In the genomic region with DNA sequence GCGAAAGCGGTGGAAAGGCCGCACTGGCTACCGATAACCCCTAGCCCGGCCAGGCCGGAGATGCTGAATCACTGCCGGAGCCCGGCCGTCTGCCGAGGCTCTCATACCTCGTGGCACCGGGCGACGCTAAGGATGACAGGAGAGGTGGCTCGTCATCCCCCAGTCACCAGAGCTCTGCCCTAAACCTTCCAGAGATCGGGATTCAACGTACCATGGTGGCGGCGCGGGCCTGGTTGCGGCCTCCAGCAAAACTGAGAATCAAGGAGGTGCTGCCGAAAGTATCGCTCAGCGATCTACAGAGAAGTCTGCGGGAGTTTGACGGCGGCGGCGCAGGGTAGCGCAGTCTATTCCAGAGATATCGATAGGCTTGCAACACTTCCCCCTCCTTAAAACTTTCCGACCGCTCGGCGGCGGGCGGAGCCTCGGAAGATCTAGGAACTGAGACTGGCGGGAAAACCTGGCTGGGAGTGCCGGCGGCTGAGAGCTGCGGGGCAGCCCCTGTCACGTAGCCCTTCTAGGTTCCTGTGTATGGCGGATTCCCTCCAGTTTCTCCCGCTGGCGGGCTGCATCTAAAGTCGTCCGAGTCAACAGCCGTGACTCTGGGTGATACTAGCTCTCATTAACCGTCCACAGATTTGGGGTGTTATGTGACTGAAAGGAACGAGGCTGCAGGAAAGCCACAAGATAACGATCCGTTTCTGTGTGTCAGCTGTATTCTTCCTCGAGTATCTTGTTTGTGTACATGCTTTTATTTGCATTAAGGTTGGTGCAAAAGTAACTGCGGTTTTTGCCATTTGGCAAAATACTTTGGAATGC, we compare ENCODE assay signal across 8 cellular contexts. TPM values are rescaled to one million over a fixed set of nuclear protein-coding genes. Genes with fewer than 3 reads are reported as not detected.
DNase-seq lines count a peak whose midpoint lies in the region; ATAC-seq, FAIRE-seq and TF ChIP-seq lines count a peak whose summit lies in the region.

A gene (minus strand): TSS at position 301 of the 816 bp plus-strand sequence. CDS start 87 bp downstream, at position 214.

- H3K4me3 ChIP-seq in GM12864 (ENCODE audit: low read depth, low read length) (peak within 1 kb of the TSS; percentile 70), SU-DHL-6 (ENCODE audit: insufficient read depth, low read length, poor library complexity, severe bottlenecking) (peak within 1 kb of the TSS; percentile 69), pancreas (peak within 1 kb of the TSS; percentile 54 to 80 (median 69)), tibial artery (peak within 1 kb of the TSS; percentile 65 to 78)

- no peaks in the 10 kb centered on the region for H4K20me1 ChIP-seq in SU-DHL-6 (ENCODE audit: low read depth, low read length)

- H3K36me3 ChIP-seq in SU-DHL-6 (ENCODE audit: low read length) (peaks cover 18% of the 10 kb centered on the region), pancreas (peaks cover 0 to 26% (median 4%) of the 10 kb centered on the region in 3 donors), tibial artery (peaks cover 16 to 27% (median 25%) of the 10 kb centered on the region in 3 donors)

- H3K9me3 Mint-ChIP-seq in activated naive CD8-positive, alpha-beta T cell treated with anti-CD3 and anti-CD28 coated beads, Interleukin-2, amount 10 ng/mL, durations not matched to agents 7 days and 5 days: no peaks in the 10 kb centered on the region

- peak; percentile 9 for TF ChIP-seq CTCF in GM12864 (IDR thresholded peaks at IDR 0.05; ENCODE audit: low read depth, low read length, missing control alignments)
- TF ChIP-seq CTCF in SU-DHL-6 (IDR thresholded peaks at IDR 0.05; ENCODE audit: insufficient read depth, low read length, poor library complexity, severe bottlenecking): no peak
- peak; percentile 19 to 52 (median 32) for TF ChIP-seq CTCF in pancreas (IDR thresholded peaks at IDR 0.05)
- peak; percentile 53 to 78 for TF ChIP-seq CTCF in tibial artery (IDR thresholded peaks at IDR 0.05)

- no peaks in the 10 kb centered on the region for H3K9me2 ChIP-seq in SU-DHL-6 (replicated peaks; ENCODE audit: insufficient read depth, low read length)

- POLR2A ChIA-PET in activated naive CD8-positive, alpha-beta T cell treated with anti-CD3 and anti-CD28 coated beads, Interleukin-2, amount 10 ng/mL, durations not matched to agents 7 days and 5 days (lab: Charles Lee): interaction anchor here (0.6 to 2.7 kb wide), 15 partner anchors 11 to 385 kb away, joined by 3 to 29 read pairs (median 3); a partner anchor contains a TSS

- H2AFZ ChIP-seq in SU-DHL-6 (ENCODE audit: low read depth, low read length, severe bottlenecking): peak within 1 kb of the TSS; percentile 96

- peak within 1 kb of the TSS; percentile 84 for H3K4me3 Mint-ChIP-seq in activated naive CD8-positive, alpha-beta T cell treated with anti-CD3 and anti-CD28 coated beads, Interleukin-2, amount 10 ng/mL, durations not matched to agents 7 days and 5 days

- intact Hi-C loops in Right ventricle myocardium inferior (cut with DNase I): loop anchor here (1.0 to 5.0 kb wide), 3 partner anchors 20 to 387 kb away; a partner anchor contains a TSS
- intact Hi-C loops in pancreas (cut with DNase I): no loop called here
- intact Hi-C loops in tibial artery (cut with DNase I; ENCODE audit: low total_unique reads): loop anchor here (5.0 kb wide), 1 partner anchor 377 kb away; no protein-coding TSS in a partner anchor

- H3K27ac ChIP-seq in SU-DHL-6 (ENCODE audit: low read depth, low read length): peak within 1 kb of the TSS; percentile 48
- peak within 1 kb of the TSS; percentile 59 to 84 (median 72) for H3K27ac ChIP-seq in pancreas
- H3K27ac ChIP-seq in tibial artery: peak within 1 kb of the TSS; percentile 83 to 84

- H3K27me3 ChIP-seq in SU-DHL-6 (ENCODE audit: low read length): no peaks in the 10 kb centered on the region
- no peaks in the 10 kb centered on the region for H3K27me3 ChIP-seq in pancreas
- H3K27me3 ChIP-seq in tibial artery: no peaks in the 10 kb centered on the region

- H3K4me2 ChIP-seq in SU-DHL-6 (ENCODE audit: low read depth, low read length, poor library complexity, severe bottlenecking): peak within 1 kb of the TSS; percentile 79

- H3F3A ChIP-seq in SU-DHL-6 (ENCODE audit: insufficient read depth): peaks cover 28% of the 10 kb centered on the region

- H3K79me2 ChIP-seq in SU-DHL-6 (ENCODE audit: insufficient read depth, low read length): peaks cover 26% of the 10 kb centered on the region

- H3K27me3 Mint-ChIP-seq in activated naive CD8-positive, alpha-beta T cell treated with anti-CD3 and anti-CD28 coated beads, Interleukin-2, amount 10 ng/mL, durations not matched to agents 7 days and 5 days: no peaks in the 10 kb centered on the region

- peaks cover 5 to 14% (median 10%) of the 10 kb centered on the region in 3 donors for H3K4me1 ChIP-seq in pancreas
- peaks cover 0 to 20% (median 13%) of the 10 kb centered on the region in 4 donors for H3K4me1 ChIP-seq in tibial artery

- H3K36me3 Mint-ChIP-seq in activated naive CD8-positive, alpha-beta T cell treated with anti-CD3 and anti-CD28 coated beads, Interleukin-2, amount 10 ng/mL, durations not matched to agents 7 days and 5 days: peaks cover 14% of the 10 kb centered on the region

- H3K4me1 Mint-ChIP-seq in activated naive CD8-positive, alpha-beta T cell treated with anti-CD3 and anti-CD28 coated beads, Interleukin-2, amount 10 ng/mL, durations not matched to agents 7 days and 5 days: peaks cover 16% of the 10 kb centered on the region

- whole genome bisulfite sequencing in pancreas, 2 donors: 0% methylated on average over 49 to 55 of the region's 55 CpGs

- peak; percentile 79 for FAIRE-seq in pancreas (lab: Jason Lieb, UNC)

- H3K9me3 ChIP-seq in SU-DHL-6 (ENCODE audit: insufficient read depth, low read length) (no peaks in the 10 kb centered on the region), pancreas (no peaks in the 10 kb centered on the region), tibial artery (no peaks in the 10 kb centered on the region)

- H3K9ac ChIP-seq in SU-DHL-6 (ENCODE audit: low read length): peak within 1 kb of the TSS; percentile 81

- peak within 1 kb of the TSS; percentile 90 for H3K27ac Mint-ChIP-seq in activated naive CD8-positive, alpha-beta T cell treated with anti-CD3 and anti-CD28 coated beads, Interleukin-2, amount 10 ng/mL, durations not matched to agents 7 days and 5 days

- DNase-seq in GM12864 (ENCODE audit: low read depth) (peak; percentile 87), NCI-H128 (lab: John Stamatoyannopoulos, UW; ENCODE audit: unreplicated experiment) (peak; percentile 94), Right ventricle myocardium inferior (ENCODE audit: missing footprints) (peak; percentile 97), pancreas (peak; percentile 90 to 97 (median 92)), tibial artery (peak; percentile 96 to 97)
- peak; percentile 91 for DNase-seq in activated naive CD8-positive, alpha-beta T cell treated with anti-CD3 and anti-CD28 coated beads, Interleukin-2, amount 10 ng/mL, durations not matched to agents 7 days and 5 days

- ATAC-seq in HG02678 (IDR thresholded peaks at IDR 0.05; ENCODE audit: unreplicated experiment) (peak; percentile 92), Right ventricle myocardium inferior (peak; percentile 99), pancreas (peak; percentile 97 to 99 (median 98))
- peak; percentile 90 for ATAC-seq in activated naive CD8-positive, alpha-beta T cell treated with anti-CD3 and anti-CD28 coated beads, Interleukin-2, amount 10 ng/mL, durations not matched to agents 7 days and 5 days (ENCODE audit: low read depth)

RNA-seq across cellular contexts. Expression of the gene that starts here (rescaled TPM):
- 100 to 1,000 TPM; 181 to 189 TPM for total RNA-seq in activated naive CD8-positive, alpha-beta T cell treated with anti-CD3 and anti-CD28 coated beads, Interleukin-2, amount 10 ng/mL, durations not matched to agents 7 days and 5 days
- total RNA-seq in Right ventricle myocardium inferior (117 TPM), pancreas (10 to 100 TPM; 26.7 to 66.8 (median 46.1) TPM)
- 100 to 1,000 TPM in 1 of 2 donors, 10 to 100 TPM in 1; 92.2 to 115 TPM for polyA plus RNA-seq in pancreas

Comparison
In these comparisons a context has a peak if more than half of its experiments do, and no peak if none do; other contexts are left out.
1. Peak in every context shown above with its lines: DNase-seq, ATAC-seq, H3K4me3 ChIP-seq and H3K27ac ChIP-seq.
2. intact Hi-C loops: an anchor here in Right ventricle myocardium inferior (1.0 to 5.0 kb wide) and tibial artery (5.0 kb wide); none called in pancreas.